17 cellular contexts compared by ENCODE assay signal in genomic region chr2:174325373-174325772, GRCh38. TPM values are rescaled to one million over a fixed set of nuclear protein-coding genes. Genes with fewer than 3 reads are reported as not detected.
DNase-seq lines count a peak whose midpoint lies in the region; ATAC-seq and TF ChIP-seq lines count a peak whose summit lies in the region.
"Had no signal": no experiment of that assay in that cellular context is flagged by ENCODE, and none has a peak within 500 bp of the region (broad histone marks: within the 10 kb centered on the region; RNA-seq: fewer than 3 reads in every experiment).

No MANE protein-coding gene starts in this region.

- no peaks in the 10 kb centered on the region for H3K9me3 Mint-ChIP-seq in activated naive CD4-positive, alpha-beta T cell treated with anti-CD3 and anti-CD28 coated beads for 36 hours
- H3K9me3 Mint-ChIP-seq in activated naive CD4-positive, alpha-beta T cell treated with anti-CD3 and anti-CD28 coated beads, Interleukin-2, amount 50 U/mL, for 72 hours, result no peaks in the 10 kb centered on the region
- H3K9me3 Mint-ChIP-seq in activated B cell treated with CpG ODN at 0.5 μM for 24 hours, result no peaks in the 10 kb centered on the region
- no peaks in the 10 kb centered on the region for H3K9me3 Mint-ChIP-seq in stimulated activated naive CD8-positive, alpha-beta T cell treated with anti-CD3 and anti-CD28 coated beads, Interleukin-15, amount 100 ng/mL, for 72 hours

- intact Hi-C loops in activated naive CD4-positive, alpha-beta T cell treated with anti-CD3 and anti-CD28 coated beads for 36 hours (cut with micrococcal nuclease), result loop anchor here (5.0 kb wide), 3 partner anchors 188 to 968 kb away; no protein-coding TSS in a partner anchor
- intact Hi-C loops in activated B cell treated with CpG ODN at 0.5 μM for 24 hours (cut with micrococcal nuclease), result loop anchor here (5.0 kb wide), 4 partner anchors 78 to 753 kb away; partner anchors contain the start of gene OLA1

- H3K4me3 ChIP-seq in iPS-18c (ENCODE audit: insufficient read depth, low read depth, low read length), result peak overlapping the region; percentile 16; the same call in 1 of the 2 replicates

- H3K36me3 Mint-ChIP-seq in activated naive CD4-positive, alpha-beta T cell treated with anti-CD3 and anti-CD28 coated beads for 36 hours (ENCODE audit: low read depth), result no peaks in the 10 kb centered on the region
- peaks cover 7 to 12% of the 10 kb centered on the region in 2 donors for H3K36me3 Mint-ChIP-seq in activated naive CD4-positive, alpha-beta T cell treated with anti-CD3 and anti-CD28 coated beads, Interleukin-2, amount 50 U/mL, for 72 hours
- H3K36me3 Mint-ChIP-seq in activated B cell treated with CpG ODN at 0.5 μM for 24 hours (ENCODE audit: low read depth), result no peaks in the 10 kb centered on the region

- POLR2A ChIA-PET in activated B cell treated with CpG ODN at 0.5 μM for 24 hours (lab: Charles Lee), result interaction anchor here (1.1 kb wide), 1 partner anchor 77 kb away, joined by 3 read pairs; the partner anchor contains the start of gene OLA1

- CTCF ChIA-PET in activated naive CD4-positive, alpha-beta T cell treated with anti-CD3 and anti-CD28 coated beads for 36 hours (lab: Charles Lee), result interaction anchor here (0.6 to 4.0 kb wide), 4 partner anchors 16 to 1757 kb away, joined by 3 to 22 read pairs (median 5); no protein-coding TSS in a partner anchor
- CTCF ChIA-PET in activated B cell treated with CpG ODN at 0.5 μM for 24 hours (lab: Charles Lee), result interaction anchor here (1.2 to 3.3 kb wide), 5 partner anchors 11 to 923 kb away, joined by 3 to 16 read pairs (median 5); no protein-coding TSS in a partner anchor

- H3K9me3 ChIP-seq in iPS-18c (ENCODE audit: control insufficient read depth, insufficient read depth, low read length), result no peaks in the 10 kb centered on the region
- H3K9me3 ChIP-seq: testis had no signal

- no peak for TF ChIP-seq CTCF in activated B cell treated with CpG ODN at 0.5 μM for 24 hours (IDR thresholded peaks at IDR 0.05)

- no peak for DNase-seq in activated naive CD4-positive, alpha-beta T cell treated with anti-CD3 and anti-CD28 coated beads for 36 hours
- DNase-seq in activated naive CD4-positive, alpha-beta T cell treated with anti-CD3 and anti-CD28 coated beads, Interleukin-2, amount 50 U/mL, for 72 hours (ENCODE audit: low spot score in 2 of 2), result no peak
- DNase-seq in activated B cell treated with CpG ODN at 0.5 μM for 24 hours, result no peak
- DNase-seq in stimulated activated naive CD8-positive, alpha-beta T cell treated with anti-CD3 and anti-CD28 coated beads, Interleukin-15, amount 100 ng/mL, for 72 hours, result no peak
- no peak for DNase-seq in medulla oblongata (ENCODE audit: extremely low spot score)
- DNase-seq in SHP77 treated with DMSO at 0.1 percent for 48 hours (lab: John Stamatoyannopoulos, UW), result no peak
- DNase-seq: activated CD4-positive, CD25-positive, alpha-beta regulatory T cell; activated gamma-delta T cell treated with Interleukin-2 at 50 U/mL for 16 hours; foreskin melanocyte; Right ventricle myocardium superior; stimulated activated CD4-positive, alpha-beta T cell treated with anti-CD3 and anti-CD28 coated beads, Interleukin-4, amount 100 ng/mL, for 4 hours; testis had no signal

- no peak for ATAC-seq in activated naive CD4-positive, alpha-beta T cell treated with anti-CD3 and anti-CD28 coated beads, Interleukin-2, amount 50 U/mL, for 72 hours
- ATAC-seq in activated B cell treated with CpG ODN at 0.5 μM for 24 hours (ENCODE audit: low read depth) (no peak), GM19395 (IDR thresholded peaks at IDR 0.05; ENCODE audit: unreplicated experiment) (no peak)
- ATAC-seq in stimulated activated naive CD8-positive, alpha-beta T cell treated with anti-CD3 and anti-CD28 coated beads, Interleukin-15, amount 100 ng/mL, for 72 hours, result no peak

- H3K4me1 Mint-ChIP-seq in activated naive CD4-positive, alpha-beta T cell treated with anti-CD3 and anti-CD28 coated beads for 36 hours (ENCODE audit: low read depth), result peaks cover 25% of the 10 kb centered on the region
- peaks cover 27% of the 10 kb centered on the region for H3K4me1 Mint-ChIP-seq in activated B cell treated with CpG ODN at 0.5 μM for 24 hours
- H3K4me1 Mint-ChIP-seq in stimulated activated naive CD8-positive, alpha-beta T cell treated with anti-CD3 and anti-CD28 coated beads, Interleukin-15, amount 100 ng/mL, for 72 hours, result peaks cover 37% of the 10 kb centered on the region

- H3K27me3 Mint-ChIP-seq in activated naive CD4-positive, alpha-beta T cell treated with anti-CD3 and anti-CD28 coated beads for 36 hours (ENCODE audit: low read depth), result peaks cover 65% of the 10 kb centered on the region
- peaks cover 45% of the 10 kb centered on the region for H3K27me3 Mint-ChIP-seq in activated B cell treated with CpG ODN at 0.5 μM for 24 hours
- peaks cover 100% of the 10 kb centered on the region for H3K27me3 Mint-ChIP-seq in stimulated activated naive CD8-positive, alpha-beta T cell treated with anti-CD3 and anti-CD28 coated beads, Interleukin-15, amount 100 ng/mL, for 72 hours

- peak overlapping the region; percentile 70 for H3K4me3 Mint-ChIP-seq in activated naive CD4-positive, alpha-beta T cell treated with anti-CD3 and anti-CD28 coated beads for 36 hours
- H3K4me3 Mint-ChIP-seq in activated B cell treated with CpG ODN at 0.5 μM for 24 hours, result peak overlapping the region; percentile 85
- peak overlapping the region; percentile 80 to 85 for H3K4me3 Mint-ChIP-seq in stimulated activated naive CD8-positive, alpha-beta T cell treated with anti-CD3 and anti-CD28 coated beads, Interleukin-15, amount 100 ng/mL, for 72 hours

- H3K27ac Mint-ChIP-seq in activated naive CD4-positive, alpha-beta T cell treated with anti-CD3 and anti-CD28 coated beads for 36 hours, result no peak overlapping the region
- H3K27ac Mint-ChIP-seq in activated naive CD4-positive, alpha-beta T cell treated with anti-CD3 and anti-CD28 coated beads, Interleukin-2, amount 50 U/mL, for 72 hours, result no peak overlapping the region
- no peak overlapping the region for H3K27ac Mint-ChIP-seq in activated B cell treated with CpG ODN at 0.5 μM for 24 hours
- no peak overlapping the region for H3K27ac Mint-ChIP-seq in stimulated activated naive CD8-positive, alpha-beta T cell treated with anti-CD3 and anti-CD28 coated beads, Interleukin-15, amount 100 ng/mL, for 72 hours

RNA-seq across cellular contexts. Expression of gene SP9, which starts 9.4 kb away (rescaled TPM):
- total RNA-seq in activated naive CD4-positive, alpha-beta T cell treated with anti-CD3 and anti-CD28 coated beads for 36 hours, result not detected
- total RNA-seq in activated naive CD4-positive, alpha-beta T cell treated with anti-CD3 and anti-CD28 coated beads, Interleukin-2, amount 50 U/mL, for 72 hours, result not detected
- total RNA-seq in activated B cell treated with CpG ODN at 0.5 μM for 24 hours, result not detected in 2 replicates
- total RNA-seq: liver, NCI-H460, pulmonary artery endothelial cell, Right ventricle myocardium superior had no signal
